21 cellular contexts compared by ENCODE assay signal in the genomic region with DNA sequence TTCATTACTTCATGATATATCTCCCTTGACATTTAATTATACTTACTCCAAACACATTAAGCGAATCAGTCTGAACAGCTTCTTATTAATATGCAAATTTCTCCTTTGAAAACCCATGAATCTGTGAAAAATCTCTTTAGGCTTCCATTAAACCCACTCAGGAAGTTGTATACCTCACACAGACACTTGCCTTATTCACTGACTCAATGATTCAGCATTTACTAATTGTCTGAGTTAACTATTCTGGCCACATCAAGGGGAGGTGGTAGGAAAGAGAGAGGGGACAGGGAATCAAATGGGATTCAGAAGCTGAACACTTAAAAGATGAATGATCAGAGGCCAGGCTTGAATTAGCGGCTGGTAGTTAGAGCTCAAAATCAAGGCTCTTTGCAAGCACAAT.
"Had no signal": no experiment of that assay in that cellular context is flagged by ENCODE, and none has a peak within 500 bp of the region (broad histone marks: within the 10 kb centered on the region; RNA-seq: fewer than 3 reads in every experiment).

No MANE protein-coding gene starts in this region.

- H3K4me3 ChIP-seq: gastroesophageal sphincter, left ventricle myocardium inferior, lower lobe of right lung, pancreas, right lobe of liver, spleen, transverse colon had no signal

- FAIRE-seq: endometrium, keratinocyte, pancreas had no signal

- H3K27me3 ChIP-seq: gastroesophageal sphincter, pancreas, right lobe of liver, spleen, transverse colon had no signal

- H3K4me1 ChIP-seq: gastroesophageal sphincter, left ventricle myocardium inferior, lower lobe of right lung, pancreas, right lobe of liver, spleen, transverse colon had no signal

- ATAC-seq: esophagus mucosa; gastroesophageal sphincter; left cardiac atrium; lower lobe of right lung; natural killer cell treated with Interleukin-12 subunit alpha and Interleukin-12 subunit beta and Interleukin-15 and Interleukin-18, amount 100 ng/mL, for 72 hours; pancreas; right lobe of liver; stimulated activated memory B cell treated with anti-CD40 and anti-IgM and Interleukin-4, amounts not matched to agents 10 μg/mL and 1 μg/mL and 100 μg/mL, for 72 hours had no signal

- H3K9me3 ChIP-seq: pancreas, right lobe of liver had no signal

- H3K27ac ChIP-seq: gastroesophageal sphincter, left ventricle myocardium inferior, lower lobe of right lung, pancreas, right lobe of liver, spleen, transverse colon had no signal

- H3K36me3 ChIP-seq: gastroesophageal sphincter, left ventricle myocardium inferior, lower lobe of right lung, pancreas, right lobe of liver, spleen, transverse colon had no signal

- DNase-seq: effector memory CD4-positive, alpha-beta T cell; glutamatergic neuron; immature natural killer cell; left cardiac atrium; left ventricle myocardium inferior; lower lobe of right lung; occipital lobe; pancreas; retina; right lobe of liver; spleen; stimulated activated CD4-positive, alpha-beta T cell treated with anti-CD3 and anti-CD28 coated beads, Interleukin-15, amount 100 ng/mL, for 24 hours; stimulated activated CD4-positive, alpha-beta T cell treated with anti-CD3 and anti-CD28 coated beads, Interleukin-1b, Interleukin-23, amount 100 ng/mL, for 48 hours; stimulated activated CD4-positive, alpha-beta T cell treated with anti-CD3 and anti-CD28 coated beads, Interleukin-4, amount 100 ng/mL, for 24 hours; transverse colon had no signal
